Comparison of ENCODE assay signal across 26 cellular contexts in genomic region chr1:84060781-84061180, GRCh38.
"Had no signal": no experiment of that assay in that cellular context is flagged by ENCODE, and none has a peak within 500 bp of the region (broad histone marks: within the 10 kb centered on the region; RNA-seq: fewer than 3 reads in every experiment).

No MANE protein-coding gene starts in this region.

- H3K4me3 ChIP-seq: esophagus muscularis mucosa, heart left ventricle, ovary, right lobe of liver, testis had no signal

- H3K27me3 ChIP-seq: esophagus muscularis mucosa, foreskin keratinocyte, heart left ventricle, neutrophil, ovary, right lobe of liver, testis had no signal

- H3K27ac ChIP-seq: esophagus muscularis mucosa, foreskin keratinocyte, heart left ventricle, neutrophil, ovary, right lobe of liver, testis had no signal

- ATAC-seq: foreskin keratinocyte, heart left ventricle, left colon, right lobe of liver had no signal

- DNase-seq: activated CD4-positive, alpha-beta memory T cell treated with anti-CD3 and anti-CD28 coated beads for 36 hours; activated CD4-positive, alpha-beta T cell treated with anti-CD3 and anti-CD28 coated beads, Interleukin-2, amount 10 ng/mL, durations not matched to agents 24 days and 14 days; activated CD4-positive, CD25-positive, alpha-beta regulatory T cell treated with anti-CD3 and anti-CD28 coated beads, Interleukin-2, amount 50 U/mL, for 72 hours; activated CD8-positive, alpha-beta memory T cell treated with anti-CD3 and anti-CD28 coated beads, Interleukin-2, amount 50 U/mL, for 48 hours; activated gamma-delta T cell treated with Interleukin-2 at 50 U/mL for 16 hours; activated naive CD4-positive, alpha-beta T cell treated with anti-CD3 and anti-CD28 coated beads, Interleukin-2, amount 50 U/mL, for 16 hours; activated T-cell treated with anti-CD3 and anti-CD28 coated beads, Interleukin-2, amount 50 U/mL, for 24 hours; amniotic stem cell; caudate nucleus; cortex of kidney; heart left ventricle; hypothalamus; immature natural killer cell; kidney; left colon; mammary epithelial cell; naive B cell; nephron progenitor cell; ovary; right lobe of liver; stimulated activated CD4-positive, alpha-beta T cell treated with anti-CD3 and anti-CD28 coated beads, Interleukin-2, amount 100 ng/mL, for 48 hours; stimulated activated naive CD4-positive, alpha-beta T cell treated with Interleukin-2 at 50 U/mL for 16 hours; testis had no signal

- H3K36me3 ChIP-seq: esophagus muscularis mucosa, heart left ventricle, neutrophil, ovary, right lobe of liver had no signal
